In the genomic region with DNA sequence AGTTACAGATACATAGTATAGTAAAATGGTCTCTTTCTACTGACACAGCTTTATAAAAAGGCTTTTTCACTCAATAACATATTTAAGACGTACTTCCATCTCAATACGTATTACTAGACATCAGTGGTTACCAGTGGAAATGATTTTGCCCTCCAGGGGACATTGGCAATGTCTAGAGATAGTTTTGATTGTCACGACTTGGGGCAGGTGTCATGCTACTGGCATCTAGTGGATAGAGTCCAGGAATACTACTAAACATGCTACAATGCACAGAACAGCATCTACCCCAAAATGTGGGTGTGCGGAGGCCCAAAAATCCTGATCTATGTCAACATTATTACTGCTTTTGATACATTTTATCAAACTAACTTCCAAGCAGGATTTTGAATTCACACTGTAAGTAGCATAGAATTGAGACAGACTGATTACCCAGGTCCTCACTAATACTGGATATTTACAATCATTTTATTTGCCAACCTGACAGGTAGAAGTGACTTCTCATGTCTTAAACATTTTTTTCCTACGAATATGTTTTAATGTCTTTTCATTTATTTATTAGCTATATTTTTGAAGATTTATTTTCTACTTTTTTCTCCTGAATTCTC, we compare ENCODE assay signal across 10 cellular contexts. TPM values are rescaled to one million over a fixed set of nuclear protein-coding genes. Genes with fewer than 3 reads are reported as not detected.
DNase-seq lines count a peak whose midpoint lies in the region; ATAC-seq and TF ChIP-seq lines count a peak whose summit lies in the region.
"Had no signal": no experiment of that assay in that cellular context is flagged by ENCODE, and none has a peak within 500 bp of the region (broad histone marks: within the 10 kb centered on the region; RNA-seq: fewer than 3 reads in every experiment).

No MANE protein-coding gene starts in this region.

- H2AFZ ChIP-seq in neural cell (ENCODE audit: low read depth, low read length) = no peak overlapping the region

- no peak overlapping the region for H3K4me3 Mint-ChIP-seq in stimulated activated memory B cell treated with anti-CD40 and anti-IgM and Interleukin-4, amounts not matched to agents 10 μg/mL and 1 μg/mL and 100 μg/mL, for 72 hours
- H3K4me3 Mint-ChIP-seq in CD4-positive, alpha-beta memory T cell = no peak overlapping the region

- H3K27me3 Mint-ChIP-seq in stimulated activated memory B cell treated with anti-CD40 and anti-IgM and Interleukin-4, amounts not matched to agents 10 μg/mL and 1 μg/mL and 100 μg/mL, for 72 hours = no peaks in the 10 kb centered on the region
- no peaks in the 10 kb centered on the region for H3K27me3 Mint-ChIP-seq in CD4-positive, alpha-beta memory T cell

- H3K9me3 Mint-ChIP-seq in stimulated activated memory B cell treated with anti-CD40 and anti-IgM and Interleukin-4, amounts not matched to agents 10 μg/mL and 1 μg/mL and 100 μg/mL, for 72 hours = peaks cover 3% of the 10 kb centered on the region
- peaks cover 0 to 14% (median 6%) of the 10 kb centered on the region in 8 donors for H3K9me3 Mint-ChIP-seq in CD4-positive, alpha-beta memory T cell

- H3K4me2 ChIP-seq in neural cell (ENCODE audit: low read length) = no peak overlapping the region

- H3F3A ChIP-seq in neural cell (ENCODE audit: insufficient read depth, low read length, poor library complexity, severe bottlenecking) = no peaks in the 10 kb centered on the region

- TF ChIP-seq EP300 in neural cell (conservative IDR thresholded peaks at IDR 0.05; ENCODE audit: poor library complexity, severe bottlenecking) = no peak

- no peaks in the 10 kb centered on the region for H3K36me3 ChIP-seq in neural cell (ENCODE audit: insufficient read depth, low read length)
- no peaks in the 10 kb centered on the region for H3K36me3 ChIP-seq in CD4-positive, alpha-beta memory T cell (ENCODE audit: insufficient read depth, low read length)

- intact Hi-C loops in CD4-positive, alpha-beta memory T cell (cut with micrococcal nuclease) = no loop called here

- H3K27ac Mint-ChIP-seq in stimulated activated memory B cell treated with anti-CD40 and anti-IgM and Interleukin-4, amounts not matched to agents 10 μg/mL and 1 μg/mL and 100 μg/mL, for 72 hours = no peak overlapping the region
- H3K27ac Mint-ChIP-seq in CD4-positive, alpha-beta memory T cell = no peak overlapping the region

- CTCF ChIA-PET in CD4-positive, alpha-beta memory T cell (lab: Charles Lee; ENCODE audit: partially characterized antibody) = no interaction called here

- no peaks in the 10 kb centered on the region for H3K9me2 ChIP-seq in neural cell (ENCODE audit: insufficient read depth, low read length)

- DNase-seq in NCI-H1092 treated with DMSO at 0.1 percent for 48 hours (lab: John Stamatoyannopoulos, UW) (peak; percentile 54), astrocyte of the cerebellum (ENCODE audit: low read depth) (peak; percentile 5), AG20443 (ENCODE audit: low spot score) (no peak)
- DNase-seq in CD4-positive, alpha-beta memory T cell = no peak
- DNase-seq: effector CD4-positive, alpha-beta T cell; right cardiac atrium had no signal

- H3K27me3 ChIP-seq in neural cell (ENCODE audit: insufficient read depth, low read depth, low read length) = no peaks in the 10 kb centered on the region
- no peaks in the 10 kb centered on the region for H3K27me3 ChIP-seq in CD4-positive, alpha-beta memory T cell (ENCODE audit: insufficient read depth, low read length)

- no peaks in the 10 kb centered on the region for H3K4me1 Mint-ChIP-seq in stimulated activated memory B cell treated with anti-CD40 and anti-IgM and Interleukin-4, amounts not matched to agents 10 μg/mL and 1 μg/mL and 100 μg/mL, for 72 hours
- H3K4me1 Mint-ChIP-seq in CD4-positive, alpha-beta memory T cell = no peaks in the 10 kb centered on the region

- no peak overlapping the region for H3K9ac ChIP-seq in neural cell (ENCODE audit: low read length)

- no peaks in the 10 kb centered on the region for H3K4me1 ChIP-seq in CD4-positive, alpha-beta memory T cell (ENCODE audit: insufficient read depth, low read length)

- H3K27ac ChIP-seq in neural cell (ENCODE audit: low read length) = no peak overlapping the region
- H3K27ac ChIP-seq in CD4-positive, alpha-beta memory T cell (ENCODE audit: low read depth, low read length) = no peak overlapping the region

- no peak for ATAC-seq in stimulated activated memory B cell treated with anti-CD40 and anti-IgM and Interleukin-4, amounts not matched to agents 10 μg/mL and 1 μg/mL and 100 μg/mL, for 72 hours
- ATAC-seq in GM21381 (IDR thresholded peaks at IDR 0.05; ENCODE audit: unreplicated experiment) = no peak
- ATAC-seq: right cardiac atrium had no signal

- H4K20me1 ChIP-seq in neural cell (ENCODE audit: insufficient read depth) = no peaks in the 10 kb centered on the region

- H3K4me3 ChIP-seq in astrocyte of the cerebellum (ENCODE audit: low read depth, low read length) (no peak overlapping the region), neural cell (ENCODE audit: low read length) (no peak overlapping the region)
- H3K4me3 ChIP-seq in CD4-positive, alpha-beta memory T cell (ENCODE audit: low read length in 2 of 2) = no peak overlapping the region

- no peaks in the 10 kb centered on the region for H3K79me2 ChIP-seq in neural cell (replicated peaks; ENCODE audit: insufficient read depth, low read length)

- H3K36me3 Mint-ChIP-seq in stimulated activated memory B cell treated with anti-CD40 and anti-IgM and Interleukin-4, amounts not matched to agents 10 μg/mL and 1 μg/mL and 100 μg/mL, for 72 hours = no peaks in the 10 kb centered on the region
- no peaks in the 10 kb centered on the region for H3K36me3 Mint-ChIP-seq in CD4-positive, alpha-beta memory T cell

- in situ Hi-C loops in astrocyte of the cerebellum (cut with HindIII; ENCODE audit: low sequenced_read_pairs) = no loop called here

- POLR2A ChIA-PET in CD4-positive, alpha-beta memory T cell (lab: Charles Lee; ENCODE audit: partially characterized antibody) = no interaction called here

- peak; percentile 36 for TF ChIP-seq RAD21 in neural cell (conservative IDR thresholded peaks at IDR 0.05)

- no peaks in the 10 kb centered on the region for H3K9me3 ChIP-seq in neural cell (ENCODE audit: low read length)
- no peaks in the 10 kb centered on the region for H3K9me3 ChIP-seq in CD4-positive, alpha-beta memory T cell (ENCODE audit: control insufficient read depth in 1 of 2, low read length in 2 of 2)

- TF ChIP-seq CTCF in GM12872 (IDR thresholded peaks at IDR 0.05; ENCODE audit: insufficient read depth, low read depth, low read length) (peak; percentile 32; the same call in 1 of the 3 replicates), astrocyte of the cerebellum (IDR thresholded peaks at IDR 0.05; ENCODE audit: low read depth, low read length, missing control alignments) (peak; percentile 33), neural cell (IDR thresholded peaks at IDR 0.05; ENCODE audit: poor library complexity, severe bottlenecking) (peak; percentile 43)

TF ChIP-seq in neural cell, 6 proteins besides CTCF, POLR2A, EP300 and RAD21:
- TF ChIP-seq MXI1 (conservative IDR thresholded peaks at IDR 0.05; ENCODE audit: poor library complexity, severe bottlenecking) (no peak), POLR2AphosphoS5 (IDR thresholded peaks at IDR 0.05) (no peak), TAF1 (IDR thresholded peaks at IDR 0.05; ENCODE audit: low read depth) (no peak), SMC3 (conservative IDR thresholded peaks at IDR 0.05; ENCODE audit: poor library complexity) (peak; percentile 19)

RNA-seq across cellular contexts. Expression of a gene that starts 53.8 kb away (rescaled TPM):
- not detected in 2 replicates for polyA plus RNA-seq in neural cell
- not detected in 2 replicates for polyA minus RNA-seq in neural cell
- not detected for total RNA-seq in CD4-positive, alpha-beta memory T cell
- not detected for polyA plus RNA-seq in CD4-positive, alpha-beta memory T cell

Comparison
In these comparisons a context has a peak if more than half of its experiments do, and no peak if none do; other contexts are left out.
1. DNase-seq: peak in NCI-H1092 treated with DMSO at 0.1 percent for 48 hours (single experiment) and astrocyte of the cerebellum (single experiment); none in CD4-positive, alpha-beta memory T cell (0 of 5) and AG20443 (single experiment).
2. Peak in every context shown above with its lines, with median percentiles within 50 percentile points of each other: CTCF ChIP-seq.